ENCODE assay signal across 14 cellular contexts in the genomic region with DNA sequence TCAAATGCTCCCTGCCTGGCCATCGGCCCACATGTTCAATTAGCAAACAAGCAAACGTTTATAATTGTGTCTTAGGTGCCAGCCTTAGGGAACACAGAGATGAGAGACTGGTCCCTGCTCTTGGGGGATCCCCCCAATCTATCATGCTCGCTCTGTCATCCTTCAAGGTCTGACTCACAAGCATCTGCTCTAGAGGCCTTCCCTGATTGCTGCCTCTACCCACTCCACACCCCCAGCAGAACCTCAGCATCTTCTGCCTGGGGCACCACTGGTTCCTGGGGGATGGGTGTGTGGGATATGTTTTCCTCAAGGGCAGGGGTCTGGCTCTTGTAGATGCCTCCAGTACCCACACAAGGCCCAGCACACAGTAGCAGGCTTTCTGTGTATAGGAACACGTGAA. TPM values are rescaled to one million over a fixed set of nuclear protein-coding genes. Genes with fewer than 3 reads are reported as not detected.
DNase-seq lines count a peak whose midpoint lies in the region; ATAC-seq, FAIRE-seq and TF ChIP-seq lines count a peak whose summit lies in the region.
"Had no signal": no experiment of that assay in that cellular context is flagged by ENCODE, and none has a peak within 500 bp of the region (broad histone marks: within the 10 kb centered on the region; RNA-seq: fewer than 3 reads in every experiment).

No MANE protein-coding gene starts in this region.

- TF ChIP-seq POLR2A in GM12892 (IDR thresholded peaks at IDR 0.05; ENCODE audit: low read depth, low read length) = no peak
- TF ChIP-seq POLR2A in esophagus squamous epithelium (IDR thresholded peaks at IDR 0.05) = no peak

- FAIRE-seq in GM12892 (lab: Jason Lieb, UNC) = peak; percentile 81

- no peak for ATAC-seq in GM21367 (IDR thresholded peaks at IDR 0.05; ENCODE audit: unreplicated experiment)

- DNase-seq in CD14-positive monocyte (ENCODE audit: low spot score) = peak; percentile 85
- no peak for DNase-seq in GM12892 (ENCODE audit: insufficient read length)
- peak; percentile 68 for DNase-seq in activated CD4-positive, alpha-beta T cell treated with anti-CD3 and anti-CD28 coated beads for 48 hours
- peak; percentile 9 for DNase-seq in iris pigment epithelial cell (ENCODE audit: low read depth)
- DNase-seq in esophagus squamous epithelium (lab: John Stamatoyannopoulos, UW) = no peak
- DNase-seq in dermis blood vessel endothelial cell = no peak
- no peak for DNase-seq in NCI-H748 treated with DMSO at 0.1 percent for 48 hours (lab: John Stamatoyannopoulos, UW)
- DNase-seq: cortex of kidney, DMS 273 treated with DMSO at 0.1 percent for 48 hours, hypothalamus, NCI-H2081 had no signal

- H3K4me3 Mint-ChIP-seq in CD14-positive monocyte = peak overlapping the region in 1 of 2 donors; percentile 59

- peaks cover 0 to 2% (median 0%) of the 10 kb centered on the region in 7 donors for H3K9me3 Mint-ChIP-seq in CD14-positive monocyte

- TF ChIP-seq CTCF in CD14-positive monocyte (IDR thresholded peaks at IDR 0.05) (no peak), esophagus squamous epithelium (IDR thresholded peaks at IDR 0.05) (no peak)

- WGBS in esophagus squamous epithelium, 2 donors = 26 to 41% methylated on average over 4 of the region's 4 CpGs

- peaks cover 9 to 22% of the 10 kb centered on the region in 2 donors for H3K36me3 Mint-ChIP-seq in CD14-positive monocyte

- H3K27ac ChIP-seq in esophagus squamous epithelium = no peak overlapping the region
- H3K27ac ChIP-seq: RWPE1 had no signal

- peak overlapping the region in 6 of 7 donors; percentile 98 to 100 (median 98) for H3K27ac Mint-ChIP-seq in CD14-positive monocyte

- peaks cover 52% of the 10 kb centered on the region for H3K4me1 Mint-ChIP-seq in CD14-positive monocyte

- H3K27me3 ChIP-seq in esophagus squamous epithelium = peaks cover 0 to 18% (median 0%) of the 10 kb centered on the region in 4 donors

- peaks cover 14 to 41% (median 26%) of the 10 kb centered on the region in 3 donors for H3K4me1 ChIP-seq in esophagus squamous epithelium

- H3K9me3 ChIP-seq in esophagus squamous epithelium = no peaks in the 10 kb centered on the region

- no peak overlapping the region for H3K4me3 ChIP-seq in esophagus squamous epithelium

- peaks cover 0 to 2% (median 2%) of the 10 kb centered on the region in 3 donors for H3K27me3 Mint-ChIP-seq in CD14-positive monocyte (ENCODE audit: low read depth in 3 of 3)

- no peaks in the 10 kb centered on the region for H3K36me3 ChIP-seq in esophagus squamous epithelium

- intact Hi-C loops in CD14-positive monocyte (cut with micrococcal nuclease) (no loop called here), esophagus squamous epithelium (cut with DNase I) (no loop called here)

RNA-seq across cellular contexts. Expression of a gene that starts 2.1 kb away (rescaled TPM):
- polyA plus RNA-seq in CD14-positive monocyte = 100 to 1,000 TPM; 371 to 571 TPM
- 43.6 TPM for polyA plus RNA-seq in GM12892 (2012; ENCODE audit: missing spikeins)
- total RNA-seq in esophagus squamous epithelium (10 to 100 TPM in 2 of 4 donors, 1 to 10 TPM in 2; 1.2 to 12.4 (median 7.5) TPM), dermis blood vessel endothelial cell (0.74 and 1.2 TPM in 2 replicates)
- total RNA-seq: HT1080 had no signal

RNA-seq across cellular contexts. Expression of a gene that starts 33.1 kb away (rescaled TPM):
- under 1 TPM; 0.16 to 0.30 TPM for polyA plus RNA-seq in CD14-positive monocyte
- 2.8 TPM for polyA plus RNA-seq in GM12892 (2012; ENCODE audit: missing spikeins)
- total RNA-seq in esophagus squamous epithelium (100 to 1,000 TPM in 1 of 4 donors, 10 to 100 TPM in 3; 22.2 to 112 (median 30.6) TPM), dermis blood vessel endothelial cell (7.1 and 16.0 TPM in 2 replicates)

RNA-seq across cellular contexts. Expression of a gene that starts 34.9 kb away (rescaled TPM):
- 100 to 1,000 TPM; 276 TPM for polyA plus RNA-seq in CD14-positive monocyte
- 51.1 TPM for polyA plus RNA-seq in GM12892 (2012; ENCODE audit: missing spikeins)
- total RNA-seq in esophagus squamous epithelium (100 to 1,000 TPM in 1 of 4 donors, 10 to 100 TPM in 2, 1 to 10 TPM in 1; 4.0 to 194 (median 13.6) TPM), dermis blood vessel endothelial cell (21.9 and 57.7 TPM in 2 replicates)

Comparison
In these comparisons a context has a peak if more than half of its experiments do, and no peak if none do; other contexts are left out.
1. DNase-seq: peak in CD14-positive monocyte (single experiment), activated CD4-positive, alpha-beta T cell treated with anti-CD3 and anti-CD28 coated beads for 48 hours (single experiment) and iris pigment epithelial cell (single experiment); none in GM12892 (single experiment), esophagus squamous epithelium (single experiment), dermis blood vessel endothelial cell (single experiment) and NCI-H748 treated with DMSO at 0.1 percent for 48 hours (single experiment).